In genomic region chr12:47184813-47185212, GRCh38 we compare ENCODE assay signal across 21 cellular contexts.
DNase-seq lines count a peak whose midpoint lies in the region; ATAC-seq, FAIRE-seq and TF ChIP-seq lines count a peak whose summit lies in the region.
"Had no signal": no experiment of that assay in that cellular context is flagged by ENCODE, and none has a peak within 500 bp of the region (broad histone marks: within the 10 kb centered on the region; RNA-seq: fewer than 3 reads in every experiment).

No MANE protein-coding gene starts in this region.

- intact Hi-C loops in activated CD4-positive, alpha-beta T cell treated with anti-CD3 and anti-CD28 coated beads, Interleukin-2, amount 10 ng/mL, durations not matched to agents 24 days and 14 days (cut with micrococcal nuclease), result no loop called here
- intact Hi-C loops in body of pancreas (cut with DNase I), result no loop called here
- intact Hi-C loops in kidney (cut with DNase I), result no loop called here

- no peak for TF ChIP-seq POLR2A in body of pancreas (IDR thresholded peaks at IDR 0.05)

- peak; percentile 15 for FAIRE-seq in kidney (lab: Jason Lieb, UNC)
- FAIRE-seq: H1 had no signal

- TF ChIP-seq CTCF in body of pancreas (IDR thresholded peaks at IDR 0.05) (no peak), kidney (IDR thresholded peaks at IDR 0.05; ENCODE audit: borderline replicate concordance, extremely low read depth, insufficient read depth) (no peak), coronary artery (IDR thresholded peaks at IDR 0.05) (no peak), SK-N-SH (IDR thresholded peaks at IDR 0.05) (no peak)

- H3K4me1 ChIP-seq in body of pancreas (peaks cover 44% of the 10 kb centered on the region), kidney (ENCODE audit: control insufficient read depth in 1 of 2, insufficient read depth in 1 of 2, low read depth in 1 of 2, low read length in 2 of 2) (no peaks in the 10 kb centered on the region), SK-N-SH (ENCODE audit: control insufficient read depth in 1 of 2, insufficient read depth in 2 of 2, low read depth in 1 of 2, low read length in 1 of 2) (0 out of 4 replicates have a peak, but pooled peaks cover 0 to 7% of the 10 kb centered on the region in 2 experiments)

- H3K27me3 Mint-ChIP-seq in activated CD4-positive, alpha-beta T cell treated with anti-CD3 and anti-CD28 coated beads, Interleukin-2, amount 10 ng/mL, durations not matched to agents 24 days and 14 days, result no peaks in the 10 kb centered on the region
- H3K27me3 Mint-ChIP-seq: activated CD8-positive, alpha-beta memory T cell treated with anti-CD3 and anti-CD28 coated beads, Interleukin-2, amount 10 ng/mL, durations not matched to agents 7 days and 5 days had no signal

- peaks cover 57% of the 10 kb centered on the region for H3K36me3 Mint-ChIP-seq in activated CD4-positive, alpha-beta T cell treated with anti-CD3 and anti-CD28 coated beads, Interleukin-2, amount 10 ng/mL, durations not matched to agents 24 days and 14 days (ENCODE audit: low read depth)

- H3K27ac ChIP-seq in body of pancreas, result peak overlapping the region; percentile 21 to 75 (median 68)
- peak overlapping the region; percentile 25 to 80 for H3K27ac ChIP-seq in kidney (ENCODE audit: low read depth in 2 of 2, low read length in 2 of 2)
- H3K27ac ChIP-seq in coronary artery, result no peak overlapping the region
- H3K27ac ChIP-seq in SK-N-SH (ENCODE audit: low read depth in 2 of 2, low read length in 1 of 2), result no peak overlapping the region
- H3K27ac ChIP-seq: SJSA1, thoracic aorta had no signal

- ATAC-seq in body of pancreas, result peak; percentile 87
- no peak for ATAC-seq in HG03460 (IDR thresholded peaks at IDR 0.05; ENCODE audit: unreplicated experiment)
- ATAC-seq: activated CD8-positive, alpha-beta memory T cell treated with anti-CD3 and anti-CD28 coated beads, Interleukin-2, amount 10 ng/mL, durations not matched to agents 7 days and 5 days had no signal

- no peaks in the 10 kb centered on the region for H3K79me2 ChIP-seq in SK-N-SH (ENCODE audit: insufficient read depth)

- no peak overlapping the region for H2AFZ ChIP-seq in SK-N-SH (ENCODE audit: low read depth)

- H3K27ac Mint-ChIP-seq in activated CD4-positive, alpha-beta T cell treated with anti-CD3 and anti-CD28 coated beads, Interleukin-2, amount 10 ng/mL, durations not matched to agents 24 days and 14 days, result no peak overlapping the region
- H3K27ac Mint-ChIP-seq: activated CD8-positive, alpha-beta memory T cell treated with anti-CD3 and anti-CD28 coated beads, Interleukin-2, amount 10 ng/mL, durations not matched to agents 7 days and 5 days; CD14-positive monocyte; endodermal cell had no signal

- peaks cover 10% of the 10 kb centered on the region for H3K9me3 Mint-ChIP-seq in activated CD4-positive, alpha-beta T cell treated with anti-CD3 and anti-CD28 coated beads, Interleukin-2, amount 10 ng/mL, durations not matched to agents 24 days and 14 days
- H3K9me3 Mint-ChIP-seq: endodermal cell had no signal

- H3K4me3 ChIP-seq in body of pancreas (no peak overlapping the region), kidney (ENCODE audit: low read length in 2 of 2) (no peak overlapping the region), coronary artery (no peak overlapping the region), SK-N-SH (ENCODE audit: low read depth in 2 of 2, low read length in 1 of 2) (no peak overlapping the region)
- H3K4me3 ChIP-seq: SJSA1, thoracic aorta had no signal

- no peak for TF ChIP-seq EP300 in SK-N-SH (IDR thresholded peaks at IDR 0.05; ENCODE audit: borderline replicate concordance in 1 of 2, low read depth in 1 of 2, low read length in 1 of 2)

- no peak overlapping the region for H3K4me2 ChIP-seq in SK-N-SH

- H3K9me2 ChIP-seq in SK-N-SH, result no peaks in the 10 kb centered on the region

- H3K9me3 ChIP-seq in body of pancreas, result no peaks in the 10 kb centered on the region
- no peaks in the 10 kb centered on the region for H3K9me3 ChIP-seq in kidney (ENCODE audit: control insufficient read depth in 1 of 2, low read length in 2 of 2)
- H3K9me3 ChIP-seq in SK-N-SH, result no peaks in the 10 kb centered on the region
- H3K9me3 ChIP-seq: SJSA1, thoracic aorta had no signal

- no peak for TF ChIP-seq RAD21 in SK-N-SH (IDR thresholded peaks at IDR 0.05; ENCODE audit: low read length)

- H3K36me3 ChIP-seq in body of pancreas (replicated peaks in 1 of 2; ENCODE audit: insufficient read depth in 1 of 2, low read depth in 2 of 2), result no peaks in the 10 kb centered on the region
- H3K36me3 ChIP-seq in kidney (ENCODE audit: control insufficient read depth in 1 of 2, insufficient read depth in 2 of 2, low read length in 2 of 2), result no peaks in the 10 kb centered on the region
- no peaks in the 10 kb centered on the region for H3K36me3 ChIP-seq in SK-N-SH (replicated peaks in 1 of 2; ENCODE audit: control insufficient read depth in 1 of 2, insufficient read depth in 2 of 2, low read length in 1 of 2)
- H3K36me3 ChIP-seq: SJSA1, thoracic aorta had no signal

- CTCF ChIA-PET in SK-N-SH (lab: Yijun Ruan, JAX), result interaction anchor here (0.8 kb wide), 1 partner anchor 41 kb away, joined by 3 read pairs; no protein-coding TSS in a partner anchor

- no peaks in the 10 kb centered on the region for H3F3A ChIP-seq in SK-N-SH (replicated peaks; ENCODE audit: insufficient read depth)

- no peaks in the 10 kb centered on the region for H3K27me3 ChIP-seq in body of pancreas
- peaks cover 10% of the 10 kb centered on the region for H3K27me3 ChIP-seq in SK-N-SH (ENCODE audit: insufficient read depth)
- H3K27me3 ChIP-seq: SJSA1 had no signal

- peaks cover 25% of the 10 kb centered on the region for H3K4me1 Mint-ChIP-seq in activated CD4-positive, alpha-beta T cell treated with anti-CD3 and anti-CD28 coated beads, Interleukin-2, amount 10 ng/mL, durations not matched to agents 24 days and 14 days

- POLR2A ChIA-PET in SK-N-SH (lab: Yijun Ruan, JAX), result no interaction called here

- DNase-seq in activated CD4-positive, alpha-beta T cell treated with anti-CD3 and anti-CD28 coated beads, Interleukin-2, amount 10 ng/mL, durations not matched to agents 24 days and 14 days, result peak; percentile 12
- DNase-seq in activated CD4-positive, alpha-beta T cell treated with anti-CD3 and anti-CD28 coated beads for 4 hours, result no peak
- DNase-seq in body of pancreas (peak; percentile 61 to 82 (median 70)), kidney (no peak), coronary artery (ENCODE audit: low spot score) (no peak), SK-N-SH (no peak)
- no peak for DNase-seq in activated CD8-positive, alpha-beta memory T cell treated with anti-CD3 and anti-CD28 coated beads, Interleukin-2, amount 50 U/mL, for 4 hours
- DNase-seq: activated CD4-positive, alpha-beta T cell treated with anti-CD3 and anti-CD28 coated beads for 1 hour; activated CD8-positive, alpha-beta memory T cell treated with anti-CD3 and anti-CD28 coated beads, Interleukin-2, amount 10 ng/mL, durations not matched to agents 7 days and 5 days; activated effector memory CD4-positive, alpha-beta T cell treated with anti-CD3 and anti-CD28 coated beads, Interleukin-2, amount 50 U/mL, for 16 hours; DMS79 treated with DMSO at 0.1 percent for 48 hours; endodermal cell; hypothalamus; left cardiac atrium; retina; stimulated activated CD4-positive, alpha-beta T cell treated with anti-CD3 and anti-CD28 coated beads, Interleukin-12 subunit alpha, Interleukin-12 subunit beta, amount 100 ng/mL, for 4 hours had no signal

- H3K9ac ChIP-seq in kidney (ENCODE audit: low read length in 2 of 2) (no peak overlapping the region), SK-N-SH (no peak overlapping the region)

- H3K4me3 Mint-ChIP-seq in activated CD4-positive, alpha-beta T cell treated with anti-CD3 and anti-CD28 coated beads, Interleukin-2, amount 10 ng/mL, durations not matched to agents 24 days and 14 days, result no peak overlapping the region
- H3K4me3 Mint-ChIP-seq: activated CD8-positive, alpha-beta memory T cell treated with anti-CD3 and anti-CD28 coated beads, Interleukin-2, amount 10 ng/mL, durations not matched to agents 7 days and 5 days; CD14-positive monocyte; endodermal cell had no signal

- no peaks in the 10 kb centered on the region for H4K20me1 ChIP-seq in SK-N-SH (ENCODE audit: insufficient read depth)

TF ChIP-seq in SK-N-SH, 30 proteins besides CTCF, POLR2A, EP300 and RAD21:
- TF ChIP-seq NFIC (IDR thresholded peaks at IDR 0.05; ENCODE audit: borderline replicate concordance) (no peak), GATA2 (CRISPR knock-in tag; IDR thresholded peaks at IDR 0.05) (no peak), TEAD4 (IDR thresholded peaks at IDR 0.05; ENCODE audit: borderline replicate concordance, insufficient read depth) (no peak), RFX5 (IDR thresholded peaks at IDR 0.05; ENCODE audit: low read length) (no peak), FOXJ3 (CRISPR knock-in tag; IDR thresholded peaks at IDR 0.05) (no peak)

Comparison
In these comparisons a context has a peak if more than half of its experiments do, and no peak if none do; other contexts are left out.
1. DNase-seq: peak in activated CD4-positive, alpha-beta T cell treated with anti-CD3 and anti-CD28 coated beads, Interleukin-2, amount 10 ng/mL, durations not matched to agents 24 days and 14 days (single experiment) and body of pancreas (4 of 4); none in activated CD4-positive, alpha-beta T cell treated with anti-CD3 and anti-CD28 coated beads for 4 hours (0 of 2), kidney (single experiment), coronary artery (single experiment), SK-N-SH (single experiment) and activated CD8-positive, alpha-beta memory T cell treated with anti-CD3 and anti-CD28 coated beads, Interleukin-2, amount 50 U/mL, for 4 hours (single experiment).
2. H3K27ac ChIP-seq: peak in body of pancreas (4 of 4) and kidney (2 of 2); none in coronary artery (0 of 2) and SK-N-SH (0 of 2).